Comparison of ENCODE assay signal across 21 cellular contexts in genomic region chr3:103077910-103078309, GRCh38.
"Had no signal": no experiment of that assay in that cellular context is flagged by ENCODE, and none has a peak within 500 bp of the region (broad histone marks: within the 10 kb centered on the region; RNA-seq: fewer than 3 reads in every experiment).

No MANE protein-coding gene starts in this region.

- H3K27me3 Mint-ChIP-seq: central memory CD8-positive, alpha-beta T cell; naive B cell had no signal

- H3K36me3 ChIP-seq: esophagus muscularis mucosa, gastrocnemius medialis, heart right ventricle, left lung, lower lobe of right lung, right atrium auricular region, sigmoid colon had no signal

- H3K36me3 Mint-ChIP-seq: naive B cell had no signal

- H3K4me1 Mint-ChIP-seq: central memory CD8-positive, alpha-beta T cell; naive B cell; nephron progenitor cell had no signal

- H3K4me1 ChIP-seq: esophagus muscularis mucosa, gastrocnemius medialis, heart right ventricle, left lung, lower lobe of right lung, right atrium auricular region, sigmoid colon had no signal

- ATAC-seq: gastrocnemius medialis, heart right ventricle, left lung, lower lobe of right lung had no signal

- H3K4me3 Mint-ChIP-seq: central memory CD8-positive, alpha-beta T cell; naive B cell; nephron progenitor cell had no signal

- DNase-seq: cortex of kidney; dorsolateral prefrontal cortex; effector memory CD4-positive, alpha-beta T cell; gastrocnemius medialis; heart right ventricle; left lung; lower lobe of right lung; mesendoderm; naive B cell; nephron progenitor cell; posterior cingulate gyrus; sigmoid colon; stimulated activated CD4-positive, alpha-beta T cell treated with anti-CD3 and anti-CD28 coated beads, Interleukin-12 subunit alpha, Interleukin-12 subunit beta, amount 100 ng/mL, for 4 hours; stimulated activated naive CD4-positive, alpha-beta T cell treated with Interleukin-2 at 50 U/mL for 16 hours; trophoblast cell had no signal

- FAIRE-seq: endometrium, keratinocyte had no signal

- H3K4me3 ChIP-seq: dorsolateral prefrontal cortex, esophagus muscularis mucosa, gastrocnemius medialis, heart right ventricle, left lung, lower lobe of right lung, right atrium auricular region, sigmoid colon, skin epidermis had no signal

- H3K9me3 ChIP-seq: esophagus muscularis mucosa, gastrocnemius medialis, left lung, lower lobe of right lung, right atrium auricular region, sigmoid colon had no signal

- H3K27me3 ChIP-seq: dorsolateral prefrontal cortex, esophagus muscularis mucosa, gastrocnemius medialis, heart right ventricle, left lung, right atrium auricular region, sigmoid colon had no signal

- H3K27ac Mint-ChIP-seq: naive B cell, nephron progenitor cell had no signal

- H3K27ac ChIP-seq: dorsolateral prefrontal cortex, esophagus muscularis mucosa, gastrocnemius medialis, heart right ventricle, left lung, lower lobe of right lung, right atrium auricular region, sigmoid colon, skin epidermis had no signal

- H3K9me3 Mint-ChIP-seq: central memory CD8-positive, alpha-beta T cell; nephron progenitor cell had no signal
